ENCODE assay signal across 10 cellular contexts in the genomic region with DNA sequence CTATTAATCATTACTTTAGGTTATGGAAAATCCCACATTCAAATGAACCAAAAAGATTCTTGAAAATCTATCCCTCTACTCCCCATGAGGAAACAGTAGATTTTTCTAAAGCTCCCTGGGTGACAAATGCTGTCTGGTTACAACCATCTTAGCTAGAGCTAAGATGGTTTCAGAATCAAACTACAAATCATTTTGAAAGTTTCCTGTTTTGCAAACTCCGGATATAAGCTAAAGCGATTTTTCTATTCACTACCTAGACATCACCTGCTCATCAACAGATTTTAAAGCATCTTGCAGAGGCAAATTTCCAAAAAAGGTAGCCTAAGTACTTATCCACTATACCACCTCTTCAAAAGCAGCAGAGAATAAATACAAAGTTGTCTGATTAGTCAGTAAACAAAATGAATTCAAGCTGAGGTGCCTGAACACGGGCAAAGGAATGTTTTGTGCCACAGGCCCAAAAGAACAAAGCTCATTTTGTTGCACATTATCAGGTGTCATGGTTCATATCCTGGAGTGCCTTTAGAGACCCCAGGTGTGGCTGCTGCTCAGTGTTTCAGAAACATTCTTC.
DNase-seq lines count a peak whose midpoint lies in the region; ATAC-seq, FAIRE-seq and TF ChIP-seq lines count a peak whose summit lies in the region.
"Had no signal": no experiment of that assay in that cellular context is flagged by ENCODE, and none has a peak within 500 bp of the region (broad histone marks: within the 10 kb centered on the region; RNA-seq: fewer than 3 reads in every experiment).

No MANE protein-coding gene starts in this region.

- no peaks in the 10 kb centered on the region for H3K27me3 Mint-ChIP-seq in activated naive CD8-positive, alpha-beta T cell treated with anti-CD3 and anti-CD28 coated beads, Interleukin-2, amount 50 U/mL, for 24 hours

- DNase-seq in DMS79 (lab: John Stamatoyannopoulos, UW), result peak; percentile 44
- no peak for DNase-seq in activated naive CD8-positive, alpha-beta T cell treated with anti-CD3 and anti-CD28 coated beads, Interleukin-2, amount 50 U/mL, for 24 hours
- DNase-seq in GDM1 (lab: John Stamatoyannopoulos, UW), result no peak
- DNase-seq in NCI-H446 (lab: John Stamatoyannopoulos, UW), result no peak
- DNase-seq in cerebellar nuclear complex (lab: John Stamatoyannopoulos, UW), result no peak
- DNase-seq in D721Med (ENCODE audit: insufficient read length, low spot score), result no peak
- DNase-seq: NCI-H1092 treated with DMSO at 0.1 percent for 48 hours, pancreas had no signal

- ATAC-seq in GM19328 (IDR thresholded peaks at IDR 0.05; ENCODE audit: unreplicated experiment), result peak; percentile 53
- peak; percentile 46 for ATAC-seq in HG03064 (IDR thresholded peaks at IDR 0.05; ENCODE audit: low read depth, unreplicated experiment)
- ATAC-seq in activated naive CD8-positive, alpha-beta T cell treated with anti-CD3 and anti-CD28 coated beads, Interleukin-2, amount 50 U/mL, for 24 hours, result peak; percentile 73
- ATAC-seq: pancreas had no signal

- H3K36me3 Mint-ChIP-seq in activated naive CD8-positive, alpha-beta T cell treated with anti-CD3 and anti-CD28 coated beads, Interleukin-2, amount 50 U/mL, for 24 hours (ENCODE audit: low read depth), result peaks cover 2% of the 10 kb centered on the region

- FAIRE-seq in D721Med (lab: Jason Lieb, UNC), result no peak
- FAIRE-seq: pancreas had no signal

- H3K9me3 Mint-ChIP-seq in activated naive CD8-positive, alpha-beta T cell treated with anti-CD3 and anti-CD28 coated beads, Interleukin-2, amount 50 U/mL, for 24 hours, result no peaks in the 10 kb centered on the region

- H3K4me3 Mint-ChIP-seq in activated naive CD8-positive, alpha-beta T cell treated with anti-CD3 and anti-CD28 coated beads, Interleukin-2, amount 50 U/mL, for 24 hours, result peak overlapping the region; percentile 40

- TF ChIP-seq CTCF in D721Med (IDR thresholded peaks at IDR 0.05; ENCODE audit: insufficient read depth, missing control alignments), result no peak

- peak overlapping the region; percentile 90 for H3K27ac Mint-ChIP-seq in activated naive CD8-positive, alpha-beta T cell treated with anti-CD3 and anti-CD28 coated beads, Interleukin-2, amount 50 U/mL, for 24 hours

- H3K4me1 Mint-ChIP-seq in activated naive CD8-positive, alpha-beta T cell treated with anti-CD3 and anti-CD28 coated beads, Interleukin-2, amount 50 U/mL, for 24 hours, result peaks cover 85% of the 10 kb centered on the region
